ENCODE assay signal across 1 cellular context in genomic region chr3:4466783-4467521, GRCh38.
TF ChIP-seq lines count a peak whose summit lies in the region.

SUMF1 (minus strand) TSS chr3:4467269; CDS start chr3:4467245, 24 bp downstream.

TF ChIP-seq in WTC11, 78 proteins besides CTCF, POLR2A, EP300 and RAD21 (continued from another document):
- TF ChIP-seq ZNF532 (CRISPR knock-in tag; IDR thresholded peaks at IDR 0.05; ENCODE audit: borderline replicate concordance) (peak; percentile 59; the same call in 1 of the 2 replicates), ZNF423 (CRISPR knock-in tag; IDR thresholded peaks at IDR 0.05) (no peak), AFF4 (CRISPR knock-in tag; IDR thresholded peaks at IDR 0.05; ENCODE audit: borderline replicate concordance) (no peak), USF1 (CRISPR knock-in tag; IDR thresholded peaks at IDR 0.05) (peak; percentile 100), FOXK1 (CRISPR knock-in tag; IDR thresholded peaks at IDR 0.05) (peak; percentile 94), IRF1 (CRISPR knock-in tag; IDR thresholded peaks at IDR 0.05) (peak; percentile 85), KAT7 (CRISPR knock-in tag; IDR thresholded peaks at IDR 0.05; ENCODE audit: borderline replicate concordance) (peak; percentile 97; the same call in 1 of the 2 replicates), PREB (CRISPR knock-in tag; IDR thresholded peaks at IDR 0.05; ENCODE audit: borderline replicate concordance) (no peak), ZNF396 (CRISPR knock-in tag; IDR thresholded peaks at IDR 0.05; ENCODE audit: borderline replicate concordance) (no peak)
